Comparison of ENCODE assay signal across 1 cellular context in the genomic region with DNA sequence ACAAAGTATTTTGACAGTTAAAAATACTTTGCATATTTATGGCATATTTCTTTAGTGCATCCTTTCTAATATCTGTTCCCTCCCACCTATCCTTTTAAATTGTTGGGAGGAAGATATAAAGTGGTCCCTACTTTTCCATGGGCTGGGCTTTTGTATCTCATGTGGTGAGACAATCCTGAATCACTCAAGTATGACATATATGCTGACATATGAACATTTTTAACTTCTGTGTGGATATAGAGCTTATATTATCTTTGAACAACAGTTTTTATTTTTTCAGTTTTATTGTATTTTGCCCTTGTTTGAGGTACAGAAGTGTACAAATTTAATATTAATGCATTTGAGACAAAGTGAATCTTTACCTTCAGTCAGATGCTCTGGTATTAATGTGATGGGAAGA.
TF ChIP-seq lines count a peak whose summit lies in the region.

No MANE protein-coding gene starts in this region.

TF ChIP-seq in endothelial cell of umbilical vein, 7 proteins besides CTCF, POLR2A, EP300 and RAD21 (continued from another document):
- no peak for TF ChIP-seq POLR2AphosphoS5 (IDR thresholded peaks at IDR 0.05; ENCODE audit: insufficient read depth, low read depth, low read length)
